In genomic region chr4:82123934-82124333, GRCh38 we compare ENCODE assay signal across 18 cellular contexts.
A peak's percentile ranks its signal among the peaks of the same experiment; 100 is the strongest.
DNase-seq lines count a peak whose midpoint lies in the region; ATAC-seq and TF ChIP-seq lines count a peak whose summit lies in the region.
"Had no signal": no experiment of that assay in that cellular context is flagged by ENCODE, and none has a peak within 500 bp of the region (broad histone marks: within the 10 kb centered on the region; RNA-seq: fewer than 3 reads in every experiment).

No MANE protein-coding gene starts in this region.

- no peak overlapping the region for H3K27ac Mint-ChIP-seq in CD4-positive, alpha-beta T cell
- no peak overlapping the region for H3K27ac Mint-ChIP-seq in CD8-positive, alpha-beta T cell
- H3K27ac Mint-ChIP-seq: activated naive CD8-positive, alpha-beta T cell treated with anti-CD3 and anti-CD28 coated beads, Interleukin-2, amount 10 ng/mL, durations not matched to agents 7 days and 5 days; progenitor cell of endocrine pancreas had no signal

- ATAC-seq in CD4-positive, alpha-beta T cell (ENCODE audit: poor library complexity): peak; percentile 70
- peak; percentile 54 for ATAC-seq in CD8-positive, alpha-beta T cell
- ATAC-seq: left cardiac atrium, PC-3 had no signal

- no peak overlapping the region for H3K27ac ChIP-seq in CD4-positive, alpha-beta T cell (ENCODE audit: low read depth, low read length)
- H3K27ac ChIP-seq in CD8-positive, alpha-beta T cell (ENCODE audit: low read depth, low read length): no peak overlapping the region
- no peak overlapping the region for H3K27ac ChIP-seq in right atrium auricular region
- H3K27ac ChIP-seq: neutrophil, transverse colon had no signal

- H3K27me3 ChIP-seq in CD4-positive, alpha-beta T cell (ENCODE audit: control insufficient read depth, insufficient read depth, low read length): no peaks in the 10 kb centered on the region
- H3K27me3 ChIP-seq in CD8-positive, alpha-beta T cell (ENCODE audit: insufficient read depth, low read length): no peaks in the 10 kb centered on the region
- H3K27me3 ChIP-seq in right atrium auricular region: no peaks in the 10 kb centered on the region
- H3K27me3 ChIP-seq: neutrophil, transverse colon had no signal

- no peaks in the 10 kb centered on the region for H3K9me3 Mint-ChIP-seq in CD4-positive, alpha-beta T cell
- peaks cover under 1% of the 10 kb centered on the region for H3K9me3 Mint-ChIP-seq in CD8-positive, alpha-beta T cell
- H3K9me3 Mint-ChIP-seq: central memory CD8-positive, alpha-beta T cell had no signal

- no peaks in the 10 kb centered on the region for H3K27me3 Mint-ChIP-seq in CD4-positive, alpha-beta T cell
- no peaks in the 10 kb centered on the region for H3K27me3 Mint-ChIP-seq in CD8-positive, alpha-beta T cell (ENCODE audit: low read depth)
- H3K27me3 Mint-ChIP-seq: activated naive CD8-positive, alpha-beta T cell treated with anti-CD3 and anti-CD28 coated beads, Interleukin-2, amount 10 ng/mL, durations not matched to agents 7 days and 5 days; CD4-positive, CD25-positive, alpha-beta regulatory T cell; progenitor cell of endocrine pancreas had no signal

- no peaks in the 10 kb centered on the region for H3K36me3 ChIP-seq in CD8-positive, alpha-beta T cell (ENCODE audit: insufficient read depth, low read length)
- no peaks in the 10 kb centered on the region for H3K36me3 ChIP-seq in right atrium auricular region
- H3K36me3 ChIP-seq: neutrophil, transverse colon had no signal

- CTCF ChIA-PET in CD4-positive, alpha-beta T cell (lab: Charles Lee): no interaction called here
- CTCF ChIA-PET in CD8-positive, alpha-beta T cell (lab: Charles Lee): interaction anchor here (0.8 to 3.1 kb wide), 19 partner anchors 9 to 300 kb away, joined by 3 to 25 read pairs (median 4); no protein-coding TSS in a partner anchor

- H3K9me3 ChIP-seq in CD4-positive, alpha-beta T cell (ENCODE audit: control insufficient read depth, low read length): no peaks in the 10 kb centered on the region
- no peaks in the 10 kb centered on the region for H3K9me3 ChIP-seq in CD8-positive, alpha-beta T cell (ENCODE audit: low read length)
- no peaks in the 10 kb centered on the region for H3K9me3 ChIP-seq in right atrium auricular region
- H3K9me3 ChIP-seq: neutrophil, transverse colon had no signal

- H3K4me1 Mint-ChIP-seq in CD4-positive, alpha-beta T cell (ENCODE audit: low read depth): peaks cover 16% of the 10 kb centered on the region
- H3K4me1 Mint-ChIP-seq in CD8-positive, alpha-beta T cell (ENCODE audit: low read depth): peaks cover 6% of the 10 kb centered on the region
- H3K4me1 Mint-ChIP-seq: activated naive CD8-positive, alpha-beta T cell treated with anti-CD3 and anti-CD28 coated beads, Interleukin-2, amount 10 ng/mL, durations not matched to agents 7 days and 5 days had no signal

- POLR2A ChIA-PET in CD4-positive, alpha-beta T cell (lab: Charles Lee): interaction anchor here (0.9 to 1.4 kb wide), 3 partner anchors 13 to 652 kb away, joined by 3 to 5 read pairs (median 4); partner anchors contain the start of gene RASGEF1B
- POLR2A ChIA-PET in CD8-positive, alpha-beta T cell (lab: Charles Lee): interaction anchor here (0.6 kb wide), 1 partner anchor 41 kb away, joined by 3 read pairs; no protein-coding TSS in a partner anchor

- peak in 3 of 10 experiments; percentile 6 to 23 (median 10) for DNase-seq in CD4-positive, alpha-beta T cell
- peak in 1 of 7 experiments; percentile 32 for DNase-seq in CD8-positive, alpha-beta T cell
- DNase-seq in OCI-M1 (lab: John Stamatoyannopoulos, UW) (peak; percentile 59), 8988T (no peak), right atrium auricular region (ENCODE audit: low spot score) (no peak), cerebellar cortex (ENCODE audit: low spot score) (no peak)
- DNase-seq in central memory CD4-positive, alpha-beta T cell: peak; percentile 10
- DNase-seq: activated CD8-positive, alpha-beta memory T cell treated with anti-CD3 and anti-CD28 coated beads, Interleukin-2, amount 50 U/mL, for 4 hours; activated naive CD8-positive, alpha-beta T cell treated with anti-CD3 and anti-CD28 coated beads, Interleukin-2, amount 10 ng/mL, durations not matched to agents 7 days and 5 days; left cardiac atrium; Right ventricle myocardium superior; SW 1271; transverse colon had no signal

- intact Hi-C loops in CD4-positive, alpha-beta T cell (cut with DNase I, micrococcal nuclease): loop anchor here (1.0 to 5.0 kb wide), 7 partner anchors 78 to 236 kb away; no protein-coding TSS in a partner anchor
- intact Hi-C loops in CD8-positive, alpha-beta T cell (cut with DNase I, micrococcal nuclease): loop anchor here (1.0 to 5.0 kb wide), 6 partner anchors 78 to 238 kb away; no protein-coding TSS in a partner anchor

- no peaks in the 10 kb centered on the region for H3K36me3 Mint-ChIP-seq in CD4-positive, alpha-beta T cell (ENCODE audit: low read depth)
- H3K36me3 Mint-ChIP-seq in CD8-positive, alpha-beta T cell: no peaks in the 10 kb centered on the region
- H3K36me3 Mint-ChIP-seq: activated naive CD8-positive, alpha-beta T cell treated with anti-CD3 and anti-CD28 coated beads, Interleukin-2, amount 10 ng/mL, durations not matched to agents 7 days and 5 days; CD4-positive, CD25-positive, alpha-beta regulatory T cell had no signal

- H3K4me1 ChIP-seq in CD8-positive, alpha-beta T cell (ENCODE audit: insufficient read depth, low read length): no peaks in the 10 kb centered on the region
- H3K4me1 ChIP-seq in right atrium auricular region: no peaks in the 10 kb centered on the region
- H3K4me1 ChIP-seq: transverse colon had no signal

- no peak overlapping the region for H3K4me3 ChIP-seq in CD8-positive, alpha-beta T cell (ENCODE audit: low read depth, low read length)
- H3K4me3 ChIP-seq in right atrium auricular region: no peak overlapping the region
- H3K4me3 ChIP-seq: transverse colon had no signal

- H3K4me3 Mint-ChIP-seq in CD4-positive, alpha-beta T cell: no peak overlapping the region
- no peak overlapping the region for H3K4me3 Mint-ChIP-seq in CD8-positive, alpha-beta T cell
- H3K4me3 Mint-ChIP-seq: activated naive CD8-positive, alpha-beta T cell treated with anti-CD3 and anti-CD28 coated beads, Interleukin-2, amount 10 ng/mL, durations not matched to agents 7 days and 5 days; CD4-positive, CD25-positive, alpha-beta regulatory T cell; central memory CD8-positive, alpha-beta T cell had no signal

- peak; percentile 65 for TF ChIP-seq CTCF in CD4-positive, alpha-beta T cell (IDR thresholded peaks at IDR 0.05)
- no peak for TF ChIP-seq CTCF in CD8-positive, alpha-beta T cell (IDR thresholded peaks at IDR 0.05)
- TF ChIP-seq CTCF in right atrium auricular region (IDR thresholded peaks at IDR 0.05): no peak

Comparison
In these comparisons a context has a peak if more than half of its experiments do, and no peak if none do; other contexts are left out.
1. DNase-seq: peak in OCI-M1 (single experiment) and central memory CD4-positive, alpha-beta T cell (single experiment); none in 8988T (single experiment), right atrium auricular region (single experiment) and cerebellar cortex (single experiment).